1 cellular context compared by ENCODE assay signal in genomic region chr14:22509036-22509709, GRCh38.
TF ChIP-seq lines count a peak whose summit lies in the region.

No MANE protein-coding gene starts in this region.

TF ChIP-seq in GM12878, 131 proteins besides CTCF, POLR2A, EP300 and RAD21 (continued from another document and continues in another):
- TF ChIP-seq PRDM15 (CRISPR knock-in tag; IDR thresholded peaks at IDR 0.05): no peak; the same call in 1 of the 2 replicates
- no peak for TF ChIP-seq SIN3A (IDR thresholded peaks at IDR 0.05; ENCODE audit: low read depth, low read length)
- peak; percentile 66; the same call in 1 of the 2 replicates for TF ChIP-seq ZNF592 (IDR thresholded peaks at IDR 0.05)
- no peak for TF ChIP-seq ZSCAN29 (IDR thresholded peaks at IDR 0.05)
- no peak for TF ChIP-seq MEF2A (IDR thresholded peaks at IDR 0.05; ENCODE audit: insufficient read depth, low read depth, low read length)
- TF ChIP-seq, protein P1, sequence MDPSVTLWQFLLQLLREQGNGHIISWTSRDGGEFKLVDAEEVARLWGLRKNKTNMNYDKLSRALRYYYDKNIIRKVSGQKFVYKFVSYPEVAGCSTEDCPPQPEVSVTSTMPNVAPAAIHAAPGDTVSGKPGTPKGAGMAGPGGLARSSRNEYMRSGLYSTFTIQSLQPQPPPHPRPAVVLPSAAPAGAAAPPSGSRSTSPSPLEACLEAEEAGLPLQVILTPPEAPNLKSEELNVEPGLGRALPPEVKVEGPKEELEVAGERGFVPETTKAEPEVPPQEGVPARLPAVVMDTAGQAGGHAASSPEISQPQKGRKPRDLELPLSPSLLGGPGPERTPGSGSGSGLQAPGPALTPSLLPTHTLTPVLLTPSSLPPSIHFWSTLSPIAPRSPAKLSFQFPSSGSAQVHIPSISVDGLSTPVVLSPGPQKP (IDR thresholded peaks at IDR 0.05; ENCODE audit: low read depth, low read length): no peak
- peak; percentile 88 for TF ChIP-seq ZNF687 (IDR thresholded peaks at IDR 0.05)
- TF ChIP-seq EGR1 (IDR thresholded peaks at IDR 0.05; ENCODE audit: borderline replicate concordance in 1 of 2, low read depth in 2 of 2, low read length in 2 of 2): no peak
- no peak for TF ChIP-seq ATF3 (IDR thresholded peaks at IDR 0.05; ENCODE audit: borderline replicate concordance, extremely low read depth, low read depth, low read length)
- TF ChIP-seq RAD51 (IDR thresholded peaks at IDR 0.05): no peak
- no peak for TF ChIP-seq JUNB (IDR thresholded peaks at IDR 0.05)
- no peak for TF ChIP-seq PKNOX1 (IDR thresholded peaks at IDR 0.05)
- TF ChIP-seq, protein P2, sequence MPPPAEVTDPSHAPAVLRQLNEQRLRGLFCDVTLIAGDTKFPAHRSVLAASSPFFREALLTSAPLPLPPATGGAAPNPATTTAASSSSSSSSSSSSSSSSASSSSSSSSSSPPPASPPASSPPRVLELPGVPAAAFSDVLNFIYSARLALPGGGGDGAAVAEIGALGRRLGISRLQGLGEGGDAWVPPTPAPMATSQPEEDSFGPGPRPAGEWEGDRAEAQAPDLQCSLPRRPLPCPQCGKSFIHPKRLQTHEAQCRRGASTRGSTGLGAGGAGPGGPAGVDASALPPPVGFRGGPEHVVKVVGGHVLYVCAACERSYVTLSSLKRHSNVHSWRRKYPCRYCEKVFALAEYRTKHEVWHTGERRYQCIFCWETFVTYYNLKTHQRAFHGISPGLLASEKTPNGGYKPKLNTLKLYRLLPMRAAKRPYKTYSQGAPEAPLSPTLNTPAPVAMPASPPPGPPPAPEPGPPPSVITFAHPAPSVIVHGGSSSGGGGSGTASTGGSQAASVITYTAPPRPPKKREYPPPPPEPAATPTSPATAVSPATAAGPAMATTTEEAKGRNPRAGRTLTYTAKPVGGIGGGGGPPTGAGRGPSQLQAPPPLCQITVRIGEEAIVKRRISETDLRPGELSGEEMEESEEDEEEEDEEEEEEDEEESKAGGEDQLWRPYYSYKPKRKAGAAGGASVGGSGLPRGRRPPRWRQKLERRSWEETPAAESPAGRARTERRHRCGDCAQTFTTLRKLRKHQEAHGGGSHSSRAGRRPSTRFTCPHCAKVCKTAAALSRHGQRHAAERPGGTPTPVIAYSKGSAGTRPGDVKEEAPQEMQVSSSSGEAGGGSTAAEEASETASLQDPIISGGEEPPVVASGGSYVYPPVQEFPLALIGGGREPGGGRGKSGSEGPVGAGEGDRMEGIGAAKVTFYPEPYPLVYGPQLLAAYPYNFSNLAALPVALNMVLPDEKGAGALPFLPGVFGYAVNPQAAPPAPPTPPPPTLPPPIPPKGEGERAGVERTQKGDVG (CRISPR knock-in tag; IDR thresholded peaks at IDR 0.05): peak; percentile 9; the same call in 1 of the 2 replicates
- TF ChIP-seq EZH2 (IDR thresholded peaks at IDR 0.05; ENCODE audit: borderline replicate concordance, control insufficient read depth, low read depth, low read length): no peak
- TF ChIP-seq, protein P3, sequence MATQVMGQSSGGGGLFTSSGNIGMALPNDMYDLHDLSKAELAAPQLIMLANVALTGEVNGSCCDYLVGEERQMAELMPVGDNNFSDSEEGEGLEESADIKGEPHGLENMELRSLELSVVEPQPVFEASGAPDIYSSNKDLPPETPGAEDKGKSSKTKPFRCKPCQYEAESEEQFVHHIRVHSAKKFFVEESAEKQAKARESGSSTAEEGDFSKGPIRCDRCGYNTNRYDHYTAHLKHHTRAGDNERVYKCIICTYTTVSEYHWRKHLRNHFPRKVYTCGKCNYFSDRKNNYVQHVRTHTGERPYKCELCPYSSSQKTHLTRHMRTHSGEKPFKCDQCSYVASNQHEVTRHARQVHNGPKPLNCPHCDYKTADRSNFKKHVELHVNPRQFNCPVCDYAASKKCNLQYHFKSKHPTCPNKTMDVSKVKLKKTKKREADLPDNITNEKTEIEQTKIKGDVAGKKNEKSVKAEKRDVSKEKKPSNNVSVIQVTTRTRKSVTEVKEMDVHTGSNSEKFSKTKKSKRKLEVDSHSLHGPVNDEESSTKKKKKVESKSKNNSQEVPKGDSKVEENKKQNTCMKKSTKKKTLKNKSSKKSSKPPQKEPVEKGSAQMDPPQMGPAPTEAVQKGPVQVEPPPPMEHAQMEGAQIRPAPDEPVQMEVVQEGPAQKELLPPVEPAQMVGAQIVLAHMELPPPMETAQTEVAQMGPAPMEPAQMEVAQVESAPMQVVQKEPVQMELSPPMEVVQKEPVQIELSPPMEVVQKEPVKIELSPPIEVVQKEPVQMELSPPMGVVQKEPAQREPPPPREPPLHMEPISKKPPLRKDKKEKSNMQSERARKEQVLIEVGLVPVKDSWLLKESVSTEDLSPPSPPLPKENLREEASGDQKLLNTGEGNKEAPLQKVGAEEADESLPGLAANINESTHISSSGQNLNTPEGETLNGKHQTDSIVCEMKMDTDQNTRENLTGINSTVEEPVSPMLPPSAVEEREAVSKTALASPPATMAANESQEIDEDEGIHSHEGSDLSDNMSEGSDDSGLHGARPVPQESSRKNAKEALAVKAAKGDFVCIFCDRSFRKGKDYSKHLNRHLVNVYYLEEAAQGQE (IDR thresholded peaks at IDR 0.05; ENCODE audit: low read depth, low read length): 0 out of 2 replicates have a peak, but pooled peaks have one; percentile 18
- no peak for TF ChIP-seq TCF7 (IDR thresholded peaks at IDR 0.05; ENCODE audit: borderline replicate concordance)
- TF ChIP-seq POLR2AphosphoS5 (IDR thresholded peaks at IDR 0.05; ENCODE audit: low read length): peak; percentile 92
- no peak; the same call in 1 of the 2 replicates for TF ChIP-seq CHD2 (IDR thresholded peaks at IDR 0.05; ENCODE audit: borderline replicate concordance, low read depth, low read length)
- TF ChIP-seq ASH2L (IDR thresholded peaks at IDR 0.05; ENCODE audit: borderline replicate concordance, low read depth): no peak
- peak; percentile 98 for TF ChIP-seq MEF2B (IDR thresholded peaks at IDR 0.05; ENCODE audit: partially characterized antibody, poor library complexity, severe bottlenecking)
- TF ChIP-seq ATF2 (IDR thresholded peaks at IDR 0.05; ENCODE audit: low read length): no peak
- TF ChIP-seq E2F8 (IDR thresholded peaks at IDR 0.05; ENCODE audit: low read depth, partially characterized antibody): no peak
